17 cellular contexts compared by ENCODE assay signal in genomic region chr5:175195698-175196656, GRCh38.
A peak's percentile ranks its signal among the peaks of the same experiment; 100 is the strongest.
DNase-seq lines count a peak whose midpoint lies in the region; ATAC-seq, FAIRE-seq and TF ChIP-seq lines count a peak whose summit lies in the region.
"Had no signal": no experiment of that assay in that cellular context is flagged by ENCODE, and none has a peak within 500 bp of the region (broad histone marks: within the 10 kb centered on the region; RNA-seq: fewer than 3 reads in every experiment).

No MANE protein-coding gene starts in this region.

- no peak overlapping the region for H3K27ac Mint-ChIP-seq in WTC11

- TF ChIP-seq CTCF in WTC11 (IDR thresholded peaks at IDR 0.05) (no peak), D721Med (IDR thresholded peaks at IDR 0.05; ENCODE audit: insufficient read depth, missing control alignments) (no peak)

- POLR2A ChIA-PET in WTC11 (lab: Charles Lee), result interaction anchor here (0.7 kb wide), 1 partner anchor 22 kb away, joined by 4 read pairs; no protein-coding TSS in a partner anchor

- DNase-seq in AG08396 (ENCODE audit: low spot score) (peak; percentile 26), HT-29 (ENCODE audit: low spot score) (peak; percentile 55), WTC11 (ENCODE audit: low spot score) (peak; percentile 23), iPS-NIHi7 (ENCODE audit: extremely low spot score) (peak; percentile 52), posterior cingulate gyrus (no peak), occipital lobe (lab: John Stamatoyannopoulos, UW) (no peak), D721Med (ENCODE audit: insufficient read length, low spot score) (no peak)
- DNase-seq in stimulated activated CD4-positive, alpha-beta T cell treated with anti-CD3 and anti-CD28 coated beads, Interleukin-12 subunit alpha, Interleukin-12 subunit beta, amount 100 ng/mL, for 4 hours, result no peak
- DNase-seq: activated naive CD4-positive, alpha-beta T cell treated with Interleukin-2 at 50 U/mL for 16 hours; central memory CD4-positive, alpha-beta T cell; foreskin fibroblast; GF-D8; left cardiac atrium; NCI-H1417 treated with DMSO at 0.1 percent for 48 hours; nucleus accumbens; stimulated activated naive CD4-positive, alpha-beta T cell; SW 1271 had no signal

- ATAC-seq in WTC11, result peak; percentile 84

- FAIRE-seq in D721Med (lab: Jason Lieb, UNC), result no peak

- H3K4me3 Mint-ChIP-seq in WTC11, result peak overlapping the region; percentile 45

- CTCF ChIA-PET in WTC11 (lab: Charles Lee), result interaction anchor here (0.6 to 0.7 kb wide), 3 partner anchors 22 to 269 kb away, joined by 3 to 4 read pairs (median 3); no protein-coding TSS in a partner anchor

- intact Hi-C loops in posterior cingulate gyrus (cut with DNase I), result no loop called here

- peaks cover 6% of the 10 kb centered on the region for H3K36me3 Mint-ChIP-seq in WTC11

- peaks cover 14% of the 10 kb centered on the region for H3K9me3 Mint-ChIP-seq in WTC11

- peaks cover 19% of the 10 kb centered on the region for H3K4me1 Mint-ChIP-seq in WTC11

- no peaks in the 10 kb centered on the region for H3K27me3 Mint-ChIP-seq in WTC11 (ENCODE audit: low read depth)

TF ChIP-seq in WTC11, 78 proteins besides CTCF, POLR2A, EP300 and RAD21:
- no peak for TF ChIP-seq TP53 (CRISPR knock-in tag; IDR thresholded peaks at IDR 0.05)
- peak; percentile 76 for TF ChIP-seq GABPB1 (CRISPR knock-in tag; IDR thresholded peaks at IDR 0.05)
- no peak for TF ChIP-seq ZNF423 (CRISPR knock-in tag; IDR thresholded peaks at IDR 0.05)

Comparison
In these comparisons a context has a peak if more than half of its experiments do, and no peak if none do; other contexts are left out.
1. DNase-seq: peak in AG08396 (single experiment), HT-29 (single experiment), WTC11 (single experiment) and iPS-NIHi7 (single experiment); none in posterior cingulate gyrus (0 of 10), occipital lobe (single experiment), stimulated activated CD4-positive, alpha-beta T cell treated with anti-CD3 and anti-CD28 coated beads, Interleukin-12 subunit alpha, Interleukin-12 subunit beta, amount 100 ng/mL, for 4 hours (single experiment) and D721Med (single experiment).